1 cellular context compared by ENCODE assay signal in the genomic region with DNA sequence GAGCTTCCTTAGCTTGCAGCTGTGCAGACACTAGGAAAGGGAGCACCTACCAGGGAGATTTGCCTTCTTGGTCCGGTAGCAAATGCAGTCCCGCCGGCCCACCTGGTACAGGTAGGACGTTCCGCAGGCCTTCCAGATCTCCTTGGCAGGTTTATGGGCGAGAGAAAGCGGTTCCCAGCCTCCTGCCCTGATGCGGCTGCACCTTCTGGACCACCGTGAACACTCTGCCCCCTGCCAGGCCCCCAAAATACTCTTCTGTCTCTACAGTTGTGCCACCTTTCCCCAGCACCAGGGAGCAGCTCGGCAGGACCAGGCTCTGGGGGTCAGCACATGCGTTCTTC.
TF ChIP-seq lines count a peak whose summit lies in the region.

No MANE protein-coding gene starts in this region.

TF ChIP-seq in SK-N-SH, 30 proteins besides CTCF, POLR2A, EP300 and RAD21 (continued from another document):
- TF ChIP-seq, protein P1, sequence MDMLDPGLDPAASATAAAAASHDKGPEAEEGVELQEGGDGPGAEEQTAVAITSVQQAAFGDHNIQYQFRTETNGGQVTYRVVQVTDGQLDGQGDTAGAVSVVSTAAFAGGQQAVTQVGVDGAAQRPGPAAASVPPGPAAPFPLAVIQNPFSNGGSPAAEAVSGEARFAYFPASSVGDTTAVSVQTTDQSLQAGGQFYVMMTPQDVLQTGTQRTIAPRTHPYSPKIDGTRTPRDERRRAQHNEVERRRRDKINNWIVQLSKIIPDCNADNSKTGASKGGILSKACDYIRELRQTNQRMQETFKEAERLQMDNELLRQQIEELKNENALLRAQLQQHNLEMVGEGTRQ (IDR thresholded peaks at IDR 0.05; ENCODE audit: borderline replicate concordance, low read depth, low read length): no peak
- TF ChIP-seq FOXM1 (IDR thresholded peaks at IDR 0.05; ENCODE audit: low read depth) (no peak), NRF1 (IDR thresholded peaks at IDR 0.05; ENCODE audit: low read depth, low read length) (no peak), CHD2 (IDR thresholded peaks at IDR 0.05; ENCODE audit: low read length, partially characterized antibody) (no peak), RXRA (IDR thresholded peaks at IDR 0.05; ENCODE audit: borderline replicate concordance, low read depth) (no peak), GATA2 (CRISPR knock-in tag; IDR thresholded peaks at IDR 0.05) (no peak), FOXJ3 (CRISPR knock-in tag; IDR thresholded peaks at IDR 0.05) (no peak), ELF1 (IDR thresholded peaks at IDR 0.05) (no peak), MEF2A (IDR thresholded peaks at IDR 0.05; ENCODE audit: borderline replicate concordance, low read depth) (no peak), TAF1 (IDR thresholded peaks at IDR 0.05; ENCODE audit: borderline replicate concordance, low read depth, low read length) (no peak), JUND (IDR thresholded peaks at IDR 0.05) (no peak)
- TF ChIP-seq, protein P2, sequence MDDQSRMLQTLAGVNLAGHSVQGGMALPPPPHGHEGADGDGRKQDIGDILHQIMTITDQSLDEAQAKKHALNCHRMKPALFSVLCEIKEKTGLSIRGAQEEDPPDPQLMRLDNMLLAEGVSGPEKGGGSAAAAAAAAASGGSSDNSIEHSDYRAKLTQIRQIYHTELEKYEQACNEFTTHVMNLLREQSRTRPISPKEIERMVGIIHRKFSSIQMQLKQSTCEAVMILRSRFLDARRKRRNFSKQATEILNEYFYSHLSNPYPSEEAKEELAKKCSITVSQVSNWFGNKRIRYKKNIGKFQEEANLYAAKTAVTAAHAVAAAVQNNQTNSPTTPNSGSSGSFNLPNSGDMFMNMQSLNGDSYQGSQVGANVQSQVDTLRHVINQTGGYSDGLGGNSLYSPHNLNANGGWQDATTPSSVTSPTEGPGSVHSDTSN (IDR thresholded peaks at IDR 0.05): no peak
